In the genomic region with DNA sequence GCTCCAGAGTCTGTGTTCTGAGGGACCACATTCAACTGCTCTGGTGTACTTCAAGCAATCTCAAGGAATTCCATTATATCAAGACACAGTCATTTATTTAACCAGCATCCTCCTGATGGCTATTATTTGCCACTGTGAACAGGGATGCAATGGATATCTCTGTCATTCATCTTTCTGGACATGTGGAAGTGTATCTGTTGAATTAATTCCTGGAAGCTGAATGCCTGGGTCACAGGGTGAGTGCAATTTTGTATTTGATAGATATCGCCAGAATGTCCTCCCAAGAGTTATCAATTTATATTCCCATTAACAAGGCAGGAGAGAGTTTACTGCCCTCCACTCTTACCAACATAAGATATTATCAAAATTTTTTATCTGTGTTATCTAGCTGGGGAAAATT, we compare ENCODE assay signal across 28 cellular contexts.
"Had no signal": no experiment of that assay in that cellular context is flagged by ENCODE, and none has a peak within 500 bp of the region (broad histone marks: within the 10 kb centered on the region; RNA-seq: fewer than 3 reads in every experiment).

No MANE protein-coding gene starts in this region.

- H3K4me1 ChIP-seq: stomach, suprapubic skin, testis, thyroid gland, tibial artery, tibial nerve, transverse colon, upper lobe of left lung, upper lobe of right lung, uterus, vagina had no signal

- DNase-seq: stimulated activated CD4-positive, alpha-beta T cell treated with anti-CD3 and anti-CD28 coated beads, Interleukin-2, amount 100 ng/mL, for 48 hours; stimulated activated CD4-positive, alpha-beta T cell treated with anti-CD3 and anti-CD28 coated beads, Interleukin-4, amount 100 ng/mL, for 1 hour; stimulated activated CD4-positive, alpha-beta T cell treated with anti-CD3 and anti-CD28 coated beads, Interleukin-4, amount 100 ng/mL, for 24 hours; stimulated activated CD4-positive, alpha-beta T cell treated with anti-CD3 and anti-CD28 coated beads, Interleukin-4, amount 100 ng/mL, for 4 hours; stimulated activated CD8-positive, alpha-beta memory T cell treated with anti-CD3 and anti-CD28 coated beads, Interleukin-4, amount 100 ng/mL, for 48 hours; stimulated activated naive B cell treated with anti-CD40 and anti-IgM and Interleukin-4, amounts not matched to agents 10 μg/mL and 1 μg/mL and 100 μg/mL, for 72 hours; stimulated activated naive CD4-positive, alpha-beta T cell; stimulated activated naive CD4-positive, alpha-beta T cell treated with Interleukin-2 at 50 U/mL for 16 hours; stimulated activated naive CD8-positive, alpha-beta T cell treated with anti-CD3 and anti-CD28 coated beads, Interleukin-15, amount 100 ng/mL, for 72 hours; stimulated activated naive CD8-positive, alpha-beta T cell treated with anti-CD3 and anti-CD28 coated beads, Interleukin-15, Interleukin-2, amounts not matched to agents 100 U/mL and 50 U/mL, for 24 hours; stomach; substantia nigra; testis; thyroid gland; tibial artery; transverse colon; trophoblast cell; upper lobe of left lung; upper lobe of right lung; uterus had no signal

- ATAC-seq: stimulated activated effector memory CD8-positive, alpha-beta T cell treated with anti-CD3 and anti-CD28 coated beads, Interleukin-12 subunit alpha, Interleukin-12 subunit beta, amount 100 ng/mL, for 72 hours; stimulated activated memory B cell treated with anti-CD40 and anti-IgM and Interleukin-4, amounts not matched to agents 10 μg/mL and 1 μg/mL and 100 μg/mL, for 72 hours; stimulated activated naive B cell treated with anti-CD40 and anti-IgM and Interleukin-4, amounts not matched to agents 10 μg/mL and 1 μg/mL and 100 μg/mL, for 72 hours; stimulated activated naive CD8-positive, alpha-beta T cell treated with anti-CD3 and anti-CD28 coated beads, Interleukin-15, amount 100 ng/mL, for 72 hours; stimulated activated naive CD8-positive, alpha-beta T cell treated with anti-CD3 and anti-CD28 coated beads, Interleukin-15, Interleukin-2, amounts not matched to agents 100 U/mL and 50 U/mL, for 24 hours; upper lobe of right lung had no signal

- H3K36me3 Mint-ChIP-seq: stimulated activated effector memory CD8-positive, alpha-beta T cell treated with anti-CD3 and anti-CD28 coated beads, Interleukin-12 subunit alpha, Interleukin-12 subunit beta, amount 100 ng/mL, for 72 hours; stimulated activated naive B cell treated with anti-CD40 and anti-IgM and Interleukin-4, amounts not matched to agents 10 μg/mL and 1 μg/mL and 100 μg/mL, for 72 hours had no signal

- H3K36me3 ChIP-seq: stomach, suprapubic skin, thoracic aorta, thyroid gland, tibial artery, tibial nerve, transverse colon, upper lobe of left lung, upper lobe of right lung, uterus, vagina had no signal

- H3K27me3 Mint-ChIP-seq: stimulated activated memory B cell treated with anti-CD40 and anti-IgM and Interleukin-4, amounts not matched to agents 10 μg/mL and 1 μg/mL and 100 μg/mL, for 72 hours; stimulated activated naive CD8-positive, alpha-beta T cell treated with anti-CD3 and anti-CD28 coated beads, Interleukin-15, amount 100 ng/mL, for 72 hours had no signal

- H3K27ac ChIP-seq: stomach, suprapubic skin, testis, thoracic aorta, thyroid gland, tibial artery, tibial nerve, transverse colon, upper lobe of left lung, upper lobe of right lung, uterus, vagina had no signal

- H3K27ac Mint-ChIP-seq: stimulated activated effector memory CD8-positive, alpha-beta T cell treated with anti-CD3 and anti-CD28 coated beads, Interleukin-12 subunit alpha, Interleukin-12 subunit beta, amount 100 ng/mL, for 72 hours; stimulated activated memory B cell treated with anti-CD40 and anti-IgM and Interleukin-4, amounts not matched to agents 10 μg/mL and 1 μg/mL and 100 μg/mL, for 72 hours; stimulated activated naive B cell treated with anti-CD40 and anti-IgM and Interleukin-4, amounts not matched to agents 10 μg/mL and 1 μg/mL and 100 μg/mL, for 72 hours; stimulated activated naive CD8-positive, alpha-beta T cell treated with anti-CD3 and anti-CD28 coated beads, Interleukin-15, amount 100 ng/mL, for 72 hours; stimulated activated naive CD8-positive, alpha-beta T cell treated with anti-CD3 and anti-CD28 coated beads, Interleukin-15, Interleukin-2, amounts not matched to agents 100 ng/mL and 50 ng/mL, for 24 hours; type B pancreatic cell had no signal

- H3K9me3 ChIP-seq: suprapubic skin, testis, thyroid gland, upper lobe of right lung had no signal

- H3K4me3 Mint-ChIP-seq: stimulated activated effector memory CD8-positive, alpha-beta T cell treated with anti-CD3 and anti-CD28 coated beads, Interleukin-12 subunit alpha, Interleukin-12 subunit beta, amount 100 ng/mL, for 72 hours; stimulated activated memory B cell treated with anti-CD40 and anti-IgM and Interleukin-4, amounts not matched to agents 10 μg/mL and 1 μg/mL and 100 μg/mL, for 72 hours; stimulated activated naive B cell treated with anti-CD40 and anti-IgM and Interleukin-4, amounts not matched to agents 10 μg/mL and 1 μg/mL and 100 μg/mL, for 72 hours; stimulated activated naive CD8-positive, alpha-beta T cell treated with anti-CD3 and anti-CD28 coated beads, Interleukin-15, amount 100 ng/mL, for 72 hours; stimulated activated naive CD8-positive, alpha-beta T cell treated with anti-CD3 and anti-CD28 coated beads, Interleukin-15, Interleukin-2, amounts not matched to agents 100 ng/mL and 50 ng/mL, for 24 hours; type B pancreatic cell had no signal

- H3K4me1 Mint-ChIP-seq: stimulated activated effector memory CD8-positive, alpha-beta T cell treated with anti-CD3 and anti-CD28 coated beads, Interleukin-12 subunit alpha, Interleukin-12 subunit beta, amount 100 ng/mL, for 72 hours; stimulated activated memory B cell treated with anti-CD40 and anti-IgM and Interleukin-4, amounts not matched to agents 10 μg/mL and 1 μg/mL and 100 μg/mL, for 72 hours; stimulated activated naive B cell treated with anti-CD40 and anti-IgM and Interleukin-4, amounts not matched to agents 10 μg/mL and 1 μg/mL and 100 μg/mL, for 72 hours; stimulated activated naive CD8-positive, alpha-beta T cell treated with anti-CD3 and anti-CD28 coated beads, Interleukin-15, amount 100 ng/mL, for 72 hours had no signal

- H3K27me3 ChIP-seq: stomach, suprapubic skin, testis, thyroid gland, tibial artery, tibial nerve, upper lobe of left lung, upper lobe of right lung, uterus, vagina had no signal

- H3K4me3 ChIP-seq: stomach, suprapubic skin, testis, thoracic aorta, thyroid gland, tibial artery, tibial nerve, transverse colon, upper lobe of left lung, upper lobe of right lung, uterus, vagina had no signal
